8 cellular contexts compared by ENCODE assay signal in genomic region chr2:27211943-27212625, GRCh38. TPM values are rescaled to one million over a fixed set of nuclear protein-coding genes. Genes with fewer than 3 reads are reported as not detected.
DNase-seq lines count a peak whose midpoint lies in the region; ATAC-seq lines count a peak whose summit lies in the region.

Gene ATRAID, plus strand, starts transcription at chr2:27212041. Its CDS starts 328 bp downstream, at chr2:27212369.
Gene SLC5A6, minus strand, starts transcription at chr2:27212268. Its CDS starts 4,618 bp downstream, at chr2:27207650.

- peak within 1 kb of the TSS; percentile 76 for H3K4me3 ChIP-seq in Jurkat, Clone E6-1 (ENCODE audit: low read length)

- peak within 1 kb of the TSS; percentile 83 for H3K27ac ChIP-seq in epithelial cell of prostate

- peak; percentile 68 for DNase-seq in DMS153 treated with DMSO at 0.1 percent for 48 hours (lab: John Stamatoyannopoulos, UW; ENCODE audit: unreplicated experiment)
- peak; percentile 76 for DNase-seq in Jurkat, Clone E6-1 (ENCODE audit: low read depth, low spot score)
- peak; percentile 34 for DNase-seq in OCI-M2 (lab: John Stamatoyannopoulos, UW; ENCODE audit: unreplicated experiment)
- DNase-seq in activated T-cell treated with anti-CD3 and anti-CD28 coated beads for 48 hours (ENCODE audit: low read depth) = peak; percentile 88
- peak; percentile 29 for DNase-seq in epithelial cell of prostate (ENCODE audit: low read depth, low spot score)
- DNase-seq in mucosa of gallbladder (ENCODE audit: low spot score) = peak; percentile 89
- DNase-seq in stimulated activated CD8-positive, alpha-beta memory T cell treated with anti-CD3 and anti-CD28 coated beads, Interleukin-4, amount 100 ng/mL, for 24 hours (ENCODE audit: low read depth) = peak; percentile 82

- ATAC-seq in GM21717 (IDR thresholded peaks at IDR 0.05; ENCODE audit: unreplicated experiment) = peak; percentile 80

RNA-seq across cellular contexts. Expression of gene ATRAID, which starts in this region (rescaled TPM):
- polyA plus RNA-seq in Jurkat, Clone E6-1 (2012; ENCODE audit: insufficient read depth, insufficient read length) = 137 TPM
- 104 TPM for total RNA-seq in mucosa of gallbladder

RNA-seq across cellular contexts. Expression of gene SLC5A6, which starts in this region (rescaled TPM):
- 52.3 TPM for polyA plus RNA-seq in Jurkat, Clone E6-1 (2012; ENCODE audit: insufficient read depth, insufficient read length)
- 24.9 TPM for total RNA-seq in mucosa of gallbladder

Comparison
In these comparisons a context has a peak if more than half of its experiments do, and no peak if none do; other contexts are left out.
1. Peak in every context shown above with its lines: DNase-seq, ATAC-seq, H3K4me3 ChIP-seq and H3K27ac ChIP-seq.
2. DNase-seq: peak in every context shown above with its lines; median percentile 89 in mucosa of gallbladder; 88 in activated T-cell treated with anti-CD3 and anti-CD28 coated beads for 48 hours; 82 in stimulated activated CD8-positive, alpha-beta memory T cell treated with anti-CD3 and anti-CD28 coated beads, Interleukin-4, amount 100 ng/mL, for 24 hours; 76 in Jurkat, Clone E6-1; 68 in DMS153 treated with DMSO at 0.1 percent for 48 hours; 34 in OCI-M2; 29 in epithelial cell of prostate.